In the genomic region with DNA sequence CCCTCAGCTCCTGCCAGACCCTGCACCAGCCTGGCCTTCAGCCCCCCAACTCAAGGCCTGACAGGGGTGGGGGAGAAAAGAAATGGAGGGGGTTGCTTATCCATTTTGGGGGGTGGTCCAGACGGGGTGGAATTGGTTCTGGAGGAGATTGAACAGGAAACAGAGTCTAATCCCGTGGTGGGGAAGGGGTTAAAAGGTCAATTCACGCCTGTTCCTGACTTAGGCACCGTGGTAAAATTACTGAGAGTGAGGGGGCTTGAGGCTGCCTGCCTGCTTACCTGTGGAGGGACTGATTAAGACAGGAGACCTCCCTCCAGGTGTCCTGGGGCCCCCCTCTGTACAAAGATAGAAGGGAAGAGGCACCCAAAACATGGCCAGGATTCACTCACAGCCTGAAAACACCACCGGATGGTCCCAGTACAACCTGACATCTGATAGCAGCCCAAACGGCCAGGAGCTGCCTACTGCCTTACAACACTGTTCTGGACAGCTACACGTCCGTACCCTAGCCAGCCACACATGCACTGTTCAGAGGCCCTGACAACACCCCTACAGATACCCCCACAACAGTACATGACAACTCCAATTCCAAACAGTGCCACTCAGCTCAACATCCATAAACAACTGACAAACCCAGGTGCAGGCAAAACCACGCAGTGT, we compare ENCODE assay signal across 10 cellular contexts. TPM values are rescaled to one million over a fixed set of nuclear protein-coding genes. Genes with fewer than 3 reads are reported as not detected.
DNase-seq lines count a peak whose midpoint lies in the region; ATAC-seq lines count a peak whose summit lies in the region.
"Had no signal": no experiment of that assay in that cellular context is flagged by ENCODE, and none has a peak within 500 bp of the region (broad histone marks: within the 10 kb centered on the region; RNA-seq: fewer than 3 reads in every experiment).

No MANE protein-coding gene starts in this region.

- peaks cover 0 to 1% (median 0%) of the 10 kb centered on the region in 7 donors for H3K9me3 Mint-ChIP-seq in CD4-positive, CD25-positive, alpha-beta regulatory T cell
- no peaks in the 10 kb centered on the region for H3K9me3 Mint-ChIP-seq in T-cell
- no peaks in the 10 kb centered on the region for H3K9me3 Mint-ChIP-seq in activated T-cell treated with anti-CD3 and anti-CD28 coated beads, Interleukin-2, amount 50 U/mL, for 72 hours
- H3K9me3 Mint-ChIP-seq: activated T-helper 1 cell treated with anti-CD3 and anti-CD28 coated beads, Interleukin-12 subunit alpha, Interleukin-12 subunit beta, Interleukin-2, Interleukin-4 antibody, amounts not matched to agents 30 ng/mL and 10 ng/mL and 1 ng/mL, durations not matched to agents 14 hours and 24 hours and 36 hours had no signal

- no peak for ATAC-seq in CD4-positive, CD25-positive, alpha-beta regulatory T cell (ENCODE audit: low read depth in 2 of 2)
- ATAC-seq in T-cell (replicated peaks in 1 of 4) (no peak), left ventricle myocardium superior (no peak), GM21528 (IDR thresholded peaks at IDR 0.05; ENCODE audit: low FRiP score, unreplicated experiment) (no peak)
- no peak for ATAC-seq in activated T-cell treated with anti-CD3 and anti-CD28 coated beads, Interleukin-2, amount 50 U/mL, for 72 hours (replicated peaks in 1 of 2)

- no peaks in the 10 kb centered on the region for H3K36me3 Mint-ChIP-seq in CD4-positive, CD25-positive, alpha-beta regulatory T cell
- no peaks in the 10 kb centered on the region for H3K36me3 Mint-ChIP-seq in T-cell
- H3K36me3 Mint-ChIP-seq in activated T-cell treated with anti-CD3 and anti-CD28 coated beads, Interleukin-2, amount 50 U/mL, for 72 hours (ENCODE audit: insufficient read depth in 2 of 2) = no peaks in the 10 kb centered on the region

- H3K27me3 Mint-ChIP-seq in CD4-positive, CD25-positive, alpha-beta regulatory T cell = peaks cover 4% of the 10 kb centered on the region
- H3K27me3 Mint-ChIP-seq in T-cell = no peaks in the 10 kb centered on the region
- no peaks in the 10 kb centered on the region for H3K27me3 Mint-ChIP-seq in activated T-cell treated with anti-CD3 and anti-CD28 coated beads, Interleukin-2, amount 50 U/mL, for 72 hours (ENCODE audit: low read depth)

- H3K9me3 ChIP-seq in CD4-positive, CD25-positive, alpha-beta regulatory T cell (ENCODE audit: control insufficient read depth in 2 of 2, low read length in 2 of 2) = no peaks in the 10 kb centered on the region

- H3K36me3 ChIP-seq in CD4-positive, CD25-positive, alpha-beta regulatory T cell (ENCODE audit: control insufficient read depth, insufficient read depth, low read length) = no peaks in the 10 kb centered on the region
- H3K36me3 ChIP-seq in rectal smooth muscle tissue (ENCODE audit: control insufficient read depth, insufficient read depth, low read length) = no peaks in the 10 kb centered on the region

- H3K27ac ChIP-seq in CD4-positive, CD25-positive, alpha-beta regulatory T cell (ENCODE audit: insufficient read depth, low read length, poor library complexity, severe bottlenecking) = peak overlapping the region; percentile 14
- peak overlapping the region; percentile 84 for H3K27ac ChIP-seq in rectal smooth muscle tissue (ENCODE audit: low read depth, low read length)

- POLR2A ChIA-PET in T-cell (lab: Charles Lee) = no interaction called here

- peaks cover 2% of the 10 kb centered on the region for H3K27me3 ChIP-seq in CD4-positive, CD25-positive, alpha-beta regulatory T cell (ENCODE audit: control insufficient read depth, insufficient read depth, low read length)
- H3K27me3 ChIP-seq in rectal smooth muscle tissue (ENCODE audit: control insufficient read depth, insufficient read depth, low read length) = no peaks in the 10 kb centered on the region

- no peak overlapping the region for H3K9ac ChIP-seq in rectal smooth muscle tissue (ENCODE audit: low read length)

- DNase-seq in CD4-positive, CD25-positive, alpha-beta regulatory T cell = no peak
- DNase-seq in T-cell = no peak
- DNase-seq in left ventricle myocardium superior = peak; percentile 31
- DNase-seq in stimulated activated CD4-positive, alpha-beta T cell treated with anti-CD3 and anti-CD28 coated beads, Interleukin-15, amount 100 ng/mL, for 24 hours = no peak
- no peak for DNase-seq in activated CD4-positive, CD25-positive, alpha-beta regulatory T cell treated with anti-CD3 and anti-CD28 coated beads, Interleukin-2, amount 50 U/mL, for 72 hours
- no peak for DNase-seq in activated T-cell treated with anti-CD3 and anti-CD28 coated beads, Interleukin-2, amount 50 U/mL, for 72 hours
- DNase-seq: SHP77 had no signal

- CTCF ChIA-PET in T-cell (lab: Charles Lee) = interaction anchor here (0.7 to 1.4 kb wide), 2 partner anchors 16 to 29 kb away, joined by 3 to 4 read pairs; no protein-coding TSS in a partner anchor

- no peak overlapping the region for H3K4me3 ChIP-seq in CD4-positive, CD25-positive, alpha-beta regulatory T cell (ENCODE audit: low read depth, low read length)
- H3K4me3 ChIP-seq in rectal smooth muscle tissue (ENCODE audit: low read length) = peak overlapping the region; percentile 41

- H3K4me1 Mint-ChIP-seq in CD4-positive, CD25-positive, alpha-beta regulatory T cell = peaks cover 0 to 65% (median 22%) of the 10 kb centered on the region in 4 donors
- peaks cover 39 to 51% (median 48%) of the 10 kb centered on the region in 3 donors for H3K4me1 Mint-ChIP-seq in T-cell
- peaks cover 20% of the 10 kb centered on the region for H3K4me1 Mint-ChIP-seq in activated T-cell treated with anti-CD3 and anti-CD28 coated beads, Interleukin-2, amount 50 U/mL, for 72 hours (ENCODE audit: low read depth)

- peaks cover 23% of the 10 kb centered on the region for H3K4me1 ChIP-seq in CD4-positive, CD25-positive, alpha-beta regulatory T cell (ENCODE audit: control insufficient read depth, insufficient read depth, low read length, poor library complexity, severe bottlenecking)
- H3K4me1 ChIP-seq in rectal smooth muscle tissue (ENCODE audit: control insufficient read depth, insufficient read depth, low read length) = peaks cover 70% of the 10 kb centered on the region

- peak overlapping the region; percentile 11 to 68 (median 64) for H3K27ac Mint-ChIP-seq in CD4-positive, CD25-positive, alpha-beta regulatory T cell
- peak overlapping the region; percentile 4 to 50 for H3K27ac Mint-ChIP-seq in T-cell
- H3K27ac Mint-ChIP-seq in activated T-cell treated with anti-CD3 and anti-CD28 coated beads, Interleukin-2, amount 50 U/mL, for 72 hours = no peak overlapping the region
- H3K27ac Mint-ChIP-seq: activated T-helper 1 cell treated with anti-CD3 and anti-CD28 coated beads, Interleukin-12 subunit alpha, Interleukin-12 subunit beta, Interleukin-2, Interleukin-4 antibody, amounts not matched to agents 30 ng/mL and 10 ng/mL and 1 ng/mL, durations not matched to agents 14 hours and 24 hours and 36 hours had no signal

- intact Hi-C loops in left ventricle myocardium superior (cut with micrococcal nuclease) = no loop called here

- H3K4me3 Mint-ChIP-seq in CD4-positive, CD25-positive, alpha-beta regulatory T cell = peak overlapping the region in 2 of 4 donors; percentile 9 to 45
- no peak overlapping the region for H3K4me3 Mint-ChIP-seq in T-cell
- H3K4me3 Mint-ChIP-seq in activated T-cell treated with anti-CD3 and anti-CD28 coated beads, Interleukin-2, amount 50 U/mL, for 72 hours = no peak overlapping the region
- H3K4me3 Mint-ChIP-seq: activated T-helper 1 cell treated with anti-CD3 and anti-CD28 coated beads, Interleukin-12 subunit alpha, Interleukin-12 subunit beta, Interleukin-2, Interleukin-4 antibody, amounts not matched to agents 30 ng/mL and 10 ng/mL and 1 ng/mL, durations not matched to agents 14 hours and 24 hours and 36 hours had no signal

RNA-seq across cellular contexts. Expression of a gene that starts 31.8 kb away (rescaled TPM):
- 26.2 TPM for total RNA-seq in CD4-positive, CD25-positive, alpha-beta regulatory T cell
- polyA plus RNA-seq in CD4-positive, CD25-positive, alpha-beta regulatory T cell = 1 to 10 TPM in 1 of 4 donors, under 1 TPM in 3; 0.07 to 1.4 (median 0.50) TPM
- total RNA-seq in T-cell (10 to 100 TPM; 21.9 to 26.4 (median 23.1) TPM), left ventricle myocardium superior (42.8 TPM)
- total RNA-seq in activated T-cell treated with anti-CD3 and anti-CD28 coated beads, Interleukin-2, amount 50 U/mL, for 72 hours = 1 to 10 TPM; 8.4 to 9.3 TPM
